13 cellular contexts compared by ENCODE assay signal in the genomic region with DNA sequence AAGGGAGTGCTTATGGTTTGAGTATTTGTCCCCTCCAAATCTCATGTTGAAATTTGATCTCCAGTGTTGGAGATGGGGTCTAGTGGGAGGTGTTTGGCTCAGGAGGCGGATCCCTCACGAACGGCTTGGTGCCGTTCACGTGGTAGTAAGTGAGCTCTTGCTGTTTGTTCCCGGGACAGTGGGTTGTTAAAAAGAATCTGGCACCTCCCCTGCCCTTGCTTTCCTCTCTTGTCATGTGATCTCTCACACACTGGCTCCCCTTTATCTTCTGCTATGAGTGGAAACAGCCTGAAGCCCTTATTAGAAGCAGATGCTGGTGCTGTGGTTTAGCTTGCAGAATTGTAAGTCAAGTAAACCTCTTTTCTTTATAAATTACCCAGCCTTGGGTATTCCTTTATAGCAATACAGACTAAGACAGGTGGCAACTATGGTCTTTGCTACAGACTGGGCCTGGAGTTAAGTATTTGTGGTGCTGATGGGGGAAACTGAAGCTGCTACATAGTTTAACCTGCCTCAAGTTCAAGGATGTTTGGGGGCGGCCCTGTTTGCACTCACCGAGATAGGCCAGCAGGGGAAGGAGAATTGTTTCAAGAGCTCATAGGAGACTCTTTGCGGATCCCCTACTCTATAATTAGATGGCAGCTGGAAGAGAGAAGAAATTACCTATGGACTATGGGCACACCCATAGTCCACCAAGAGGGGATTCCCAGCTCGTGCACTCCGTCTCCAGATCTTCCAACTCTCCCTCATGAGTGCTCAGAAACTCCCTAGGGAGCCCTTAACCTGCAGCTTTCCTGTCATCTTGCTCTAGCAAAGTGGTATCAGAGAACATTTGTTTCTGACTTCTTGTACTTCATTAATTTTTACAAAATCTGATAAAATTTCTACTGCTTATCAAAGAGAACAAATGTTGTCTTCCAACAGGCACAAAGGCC.
DNase-seq lines count a peak whose midpoint lies in the region; ATAC-seq and TF ChIP-seq lines count a peak whose summit lies in the region.
"Had no signal": no experiment of that assay in that cellular context is flagged by ENCODE, and none has a peak within 500 bp of the region (broad histone marks: within the 10 kb centered on the region; RNA-seq: fewer than 3 reads in every experiment).

No MANE protein-coding gene starts in this region.

- no peaks in the 10 kb centered on the region for H3K9me3 ChIP-seq in DOHH2 (ENCODE audit: control insufficient read depth, insufficient read depth, low read length)
- no peaks in the 10 kb centered on the region for H3K9me3 ChIP-seq in OCI-LY7 (ENCODE audit: low read length)
- H3K9me3 ChIP-seq in adrenal gland (replicated peaks in 1 of 3) = no peaks in the 10 kb centered on the region

- H3K36me3 Mint-ChIP-seq in activated naive CD8-positive, alpha-beta T cell treated with anti-CD3 and anti-CD28 coated beads for 36 hours = no peaks in the 10 kb centered on the region
- H3K36me3 Mint-ChIP-seq: CD14-positive monocyte had no signal

- no peaks in the 10 kb centered on the region for H3F3A ChIP-seq in DOHH2 (ENCODE audit: control insufficient read depth, insufficient read depth)

- DNase-seq in NCI-H1417 (lab: John Stamatoyannopoulos, UW) = peak; percentile 68 to 93 (median 88)
- peak; percentile 77 for DNase-seq in OCI-LY7 (ENCODE audit: low spot score)
- peak; percentile 45 for DNase-seq in iPS-NIHi11 (ENCODE audit: low spot score)
- no peak for DNase-seq in activated naive CD8-positive, alpha-beta T cell treated with anti-CD3 and anti-CD28 coated beads for 36 hours
- no peak for DNase-seq in SIG-M5 (lab: John Stamatoyannopoulos, UW)
- DNase-seq in adrenal gland = no peak
- DNase-seq: aorta; left cardiac atrium; OCI-M1; stimulated activated naive CD8-positive, alpha-beta T cell treated with anti-CD3 and anti-CD28 coated beads, Interleukin-15, Interleukin-2, amounts not matched to agents 100 U/mL and 50 U/mL, for 24 hours had no signal

- ATAC-seq in HG02840 (IDR thresholded peaks at IDR 0.05; ENCODE audit: low FRiP score, unreplicated experiment) = no peak
- ATAC-seq: left cardiac atrium; stimulated activated naive CD8-positive, alpha-beta T cell treated with anti-CD3 and anti-CD28 coated beads, Interleukin-15, Interleukin-2, amounts not matched to agents 100 U/mL and 50 U/mL, for 24 hours had no signal

- H3K4me1 ChIP-seq in DOHH2 (ENCODE audit: control insufficient read depth, low read length) (peaks cover 28% of the 10 kb centered on the region), OCI-LY7 (ENCODE audit: insufficient read depth, low read length, poor library complexity, severe bottlenecking) (peaks cover 25% of the 10 kb centered on the region), adrenal gland (replicated peaks in 1 of 2) (no peaks in the 10 kb centered on the region)

- no peak overlapping the region for H3K4me3 ChIP-seq in DOHH2 (ENCODE audit: low read length)
- no peak overlapping the region for H3K4me3 ChIP-seq in OCI-LY7 (ENCODE audit: low read depth, low read length, poor library complexity, severe bottlenecking)
- H3K4me3 ChIP-seq in adrenal gland = no peak overlapping the region

- no peaks in the 10 kb centered on the region for H3K9me3 Mint-ChIP-seq in activated naive CD8-positive, alpha-beta T cell treated with anti-CD3 and anti-CD28 coated beads for 36 hours

- H3K4me3 Mint-ChIP-seq in activated naive CD8-positive, alpha-beta T cell treated with anti-CD3 and anti-CD28 coated beads for 36 hours = no peak overlapping the region
- H3K4me3 Mint-ChIP-seq: CD14-positive monocyte had no signal

- WGBS in adrenal gland, 4 donors = 27 to 44% (median 38%) methylated on average over 11 of the region's 11 CpGs

- CTCF ChIA-PET in OCI-LY7 (lab: Charles Lee; ENCODE audit: unreplicated experiment) = no interaction called here

- no peak overlapping the region; the same call in 1 of the 2 replicates for H3K27ac ChIP-seq in DOHH2 (ENCODE audit: low read depth, low read length)
- peak overlapping the region; percentile 19 for H3K27ac ChIP-seq in OCI-LY7 (ENCODE audit: low read depth, low read length, poor library complexity, severe bottlenecking)
- H3K27ac ChIP-seq in adrenal gland = no peak overlapping the region

- no peaks in the 10 kb centered on the region for H3K79me2 ChIP-seq in DOHH2 (ENCODE audit: control insufficient read depth, low read length)
- H3K79me2 ChIP-seq in OCI-LY7 (ENCODE audit: insufficient read depth, low read depth, low read length) = no peaks in the 10 kb centered on the region

- peak overlapping the region; percentile 97 for H2AFZ ChIP-seq in OCI-LY7 (ENCODE audit: low read length)

- H3K9me2 ChIP-seq in DOHH2 (replicated peaks; ENCODE audit: control insufficient read depth, low read length) = no peaks in the 10 kb centered on the region
- no peaks in the 10 kb centered on the region for H3K9me2 ChIP-seq in OCI-LY7 (ENCODE audit: insufficient read depth, low read length)

- no peaks in the 10 kb centered on the region for H3K36me3 ChIP-seq in DOHH2 (ENCODE audit: control insufficient read depth, low read length)
- H3K36me3 ChIP-seq in OCI-LY7 (ENCODE audit: insufficient read depth, low read length) = no peaks in the 10 kb centered on the region
- H3K36me3 ChIP-seq in adrenal gland (replicated peaks in 1 of 2) = no peaks in the 10 kb centered on the region

- no peak overlapping the region for H3K27ac Mint-ChIP-seq in activated naive CD8-positive, alpha-beta T cell treated with anti-CD3 and anti-CD28 coated beads for 36 hours
- H3K27ac Mint-ChIP-seq: CD14-positive monocyte had no signal

- H3K27me3 Mint-ChIP-seq in activated naive CD8-positive, alpha-beta T cell treated with anti-CD3 and anti-CD28 coated beads for 36 hours = peaks cover 4% of the 10 kb centered on the region

- no TSS peak for BruUV-seq in OCI-LY7 (replicated peaks; lab: Mats Ljungman, UMichigan)

- H3K4me1 Mint-ChIP-seq in activated naive CD8-positive, alpha-beta T cell treated with anti-CD3 and anti-CD28 coated beads for 36 hours = no peaks in the 10 kb centered on the region

- H4K20me1 ChIP-seq in DOHH2 (ENCODE audit: control insufficient read depth, insufficient read depth, low read depth, low read length) (no peaks in the 10 kb centered on the region), OCI-LY7 (ENCODE audit: insufficient read depth, low read length) (no peaks in the 10 kb centered on the region)

- intact Hi-C loops in OCI-LY7 (cut with micrococcal nuclease; ENCODE audit: unreplicated experiment) (no loop called here), adrenal gland (cut with DNase I) (no loop called here)

- H3K4me2 ChIP-seq in DOHH2 (ENCODE audit: low read length) (peak overlapping the region; percentile 26), OCI-LY7 (ENCODE audit: low read length) (peak overlapping the region; percentile 55)

- POLR2A ChIA-PET in OCI-LY7 (lab: Charles Lee) = interaction anchor here (1.0 to 1.6 kb wide), 5 partner anchors 9 to 48 kb away, joined by 3 to 4 read pairs (median 4); no protein-coding TSS in a partner anchor

- TF ChIP-seq CTCF in DOHH2 (IDR thresholded peaks at IDR 0.05; ENCODE audit: low read depth, low read length, poor library complexity, severe bottlenecking) (no peak), OCI-LY7 (conservative IDR thresholded peaks at IDR 0.05; ENCODE audit: low read length) (no peak), adrenal gland (IDR thresholded peaks at IDR 0.05) (no peak)

- TF ChIP-seq POLR2A in adrenal gland (IDR thresholded peaks at IDR 0.05) = no peak

- H3K27me3 ChIP-seq in DOHH2 (ENCODE audit: control insufficient read depth, low read length) (no peaks in the 10 kb centered on the region), adrenal gland (no peaks in the 10 kb centered on the region)

Comparison
In these comparisons a context has a peak if more than half of its experiments do, and no peak if none do; other contexts are left out.
1. DNase-seq: peak in NCI-H1417 (3 of 3), OCI-LY7 (single experiment) and iPS-NIHi11 (single experiment); none in activated naive CD8-positive, alpha-beta T cell treated with anti-CD3 and anti-CD28 coated beads for 36 hours (single experiment), SIG-M5 (single experiment) and adrenal gland (0 of 7).